Comparison of ENCODE assay signal across 8 cellular contexts in the genomic region with DNA sequence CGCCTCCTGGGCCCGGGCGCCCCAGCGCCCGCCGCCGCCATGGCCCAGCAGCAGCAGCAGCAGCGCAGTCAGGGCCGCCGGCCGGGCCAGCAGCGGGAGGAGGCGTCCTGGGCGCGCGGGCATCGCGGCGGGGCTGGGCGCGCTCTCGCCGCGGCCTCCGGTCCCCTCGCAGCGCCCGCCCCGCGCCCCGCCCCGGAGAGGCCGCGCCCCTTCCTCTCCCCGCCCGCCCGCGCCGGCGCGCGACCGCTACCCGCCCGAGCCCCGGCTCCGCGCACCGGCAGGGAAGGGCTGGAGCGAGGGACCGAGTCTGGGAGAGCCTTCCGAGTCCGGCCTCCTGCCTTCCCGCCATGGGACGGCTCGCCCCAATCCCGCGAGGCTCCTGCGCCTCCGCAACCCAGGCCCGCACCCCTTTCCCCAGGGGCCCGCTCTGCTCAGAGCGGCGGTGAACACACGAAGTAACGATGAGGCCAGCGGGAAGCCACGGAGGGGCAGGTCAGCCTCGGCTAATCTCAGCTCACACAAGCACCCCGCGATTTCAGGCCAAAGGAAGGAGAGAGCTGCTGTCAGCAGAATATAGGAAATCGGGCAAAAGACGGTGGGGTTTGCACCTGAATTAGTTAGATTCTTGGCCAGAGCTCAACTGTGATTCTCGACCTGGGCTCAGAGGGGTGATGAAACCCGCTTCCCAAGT. TPM values are rescaled to one million over a fixed set of nuclear protein-coding genes. Genes with fewer than 3 reads are reported as not detected.
DNase-seq lines count a peak whose midpoint lies in the region; ATAC-seq, FAIRE-seq and TF ChIP-seq lines count a peak whose summit lies in the region.

A gene (minus strand): TSS at position 135 of the 691 bp plus-strand sequence. CDS start 12 bp downstream, at position 123.

- peak; percentile 87 to 89 for ATAC-seq in A549
- peak; percentile 71 for ATAC-seq in GM18867 (IDR thresholded peaks at IDR 0.05; ENCODE audit: unreplicated experiment)
- peak; percentile 64 for ATAC-seq in HG03097 (IDR thresholded peaks at IDR 0.05; ENCODE audit: low FRiP score, unreplicated experiment)
- peak; percentile 76 for ATAC-seq in HepG2

- H3K36me3 ChIP-seq in HepG2 (replicated peaks in 1 of 2; ENCODE audit: control insufficient read depth in 1 of 2, insufficient read depth in 2 of 2, low read length in 2 of 2): peaks cover 6 to 14% of the 10 kb centered on the region in 2 experiments; a peak in 4 of 5 replicates

- TF ChIP-seq POLR2A in A549 (IDR thresholded peaks at IDR 0.05; ENCODE audit: low read length): peak; percentile 71
- peak; percentile 49 to 83; a peak in 2 of 4 replicates for TF ChIP-seq POLR2A in HepG2 (IDR thresholded peaks at IDR 0.05; ENCODE audit: insufficient read depth in 1 of 2, low read depth in 2 of 2, low read length in 2 of 2)

- H3K9ac ChIP-seq in HepG2 (ENCODE audit: insufficient read depth, low read depth, low read length): peak within 1 kb of the TSS; percentile 88

- TF ChIP-seq RAD21 in A549 (conservative IDR thresholded peaks at IDR 0.05 in 1 of 2, IDR thresholded peaks at IDR 0.05 in 1 of 2) (no peak), HepG2 (CRISPR knock-in tag; IDR thresholded peaks at IDR 0.05) (no peak)

- H3K27me3 ChIP-seq in HepG2 (ENCODE audit: control insufficient read depth in 1 of 2, insufficient read depth in 2 of 2, low read length in 2 of 2): no peaks in the 10 kb centered on the region

- 79% methylated on average over 3 of the region's 75 CpGs for WGBS in A549 (ENCODE audit: missing lambda C conversion rate)
- 16% methylated on average over 16 of the region's 75 CpGs for WGBS in HepG2 (ENCODE audit: low lambda C conversion rate)

- TF ChIP-seq EP300 in A549 (IDR thresholded peaks at IDR 0.05): no peak
- no peak; a peak in 1 of 4 replicates for TF ChIP-seq EP300 in HepG2 (IDR thresholded peaks at IDR 0.05; ENCODE audit: low read depth in 2 of 2, low read length in 2 of 2)
- TF ChIP-seq EP300 in HepG2 (CRISPR knock-in tag; IDR thresholded peaks at IDR 0.05; ENCODE audit: borderline replicate concordance): no peak; the same call in 1 of the 2 replicates

- H3K4me3 ChIP-seq in A549 (peak within 1 kb of the TSS; percentile 99), HepG2 (replicated peaks in 1 of 3; ENCODE audit: insufficient read depth in 1 of 3, low read depth in 2 of 3, low read length in 3 of 3) (peak within 1 kb of the TSS; percentile 69 to 87 (median 85))

- no peak for TF ChIP-seq CTCF in A549 (IDR thresholded peaks at IDR 0.05)
- no peak; the same call in 1 of the 2 replicates for TF ChIP-seq CTCF in HepG2 (CRISPR knock-in tag; IDR thresholded peaks at IDR 0.05)

- no TSS peak for BruUV-seq in HepG2 (replicated peaks; lab: Mats Ljungman, UMichigan)

- no peak for FAIRE-seq in A549 (lab: Jason Lieb, UNC)
- no peak for FAIRE-seq in HepG2 (lab: Jason Lieb, UNC)

- DNase-seq in A549 (ENCODE audit: low read depth in 1 of 2, low spot score in 1 of 2) (peak; percentile 58 to 64), NCI-H446 (lab: John Stamatoyannopoulos, UW) (peak; percentile 28 to 78), dermis blood vessel endothelial cell (peak; percentile 81), HepG2 (ENCODE audit: low spot score) (peak; percentile 60)
- DNase-seq in activated CD4-positive, alpha-beta T cell treated with anti-CD3 and anti-CD28 coated beads, Interleukin-2, amount 50 U/mL, for 1 hour: peak; percentile 61
- DNase-seq in stimulated activated CD4-positive, alpha-beta T cell treated with anti-CD3 and anti-CD28 coated beads, Interleukin-2, amount 100 ng/mL, for 48 hours: peak; percentile 62 to 71

- H4K20me1 ChIP-seq in HepG2 (ENCODE audit: insufficient read depth, low read length): peaks cover 32% of the 10 kb centered on the region

- peak within 1 kb of the TSS; percentile 100 for H3K4me2 ChIP-seq in A549
- peak within 1 kb of the TSS; percentile 97 for H3K4me2 ChIP-seq in HepG2 (ENCODE audit: low read depth, low read length)

- peak within 1 kb of the TSS; percentile 98 to 99 for H3K27ac ChIP-seq in A549
- H3K27ac ChIP-seq in HepG2 (ENCODE audit: extremely low read length, insufficient read depth, low read length): peak within 1 kb of the TSS; percentile 75

- H3K79me2 ChIP-seq in HepG2 (ENCODE audit: insufficient read depth, low read length): peaks cover 41% of the 10 kb centered on the region

- H3K9me3 ChIP-seq in A549: no peaks in the 10 kb centered on the region
- no peaks in the 10 kb centered on the region for H3K9me3 ChIP-seq in HepG2 (ENCODE audit: low read length)

- H3K4me1 ChIP-seq in A549 (peaks cover 12% of the 10 kb centered on the region; the same call in 2 of the 3 replicates), HepG2 (ENCODE audit: insufficient read depth, low read length) (peaks cover 83% of the 10 kb centered on the region)

- POLR2A ChIA-PET in A549 (lab: Yijun Ruan, JAX) (interaction anchor here (0.6 to 1.3 kb wide), 2 partner anchors 82 to 189 kb away, joined by 3 to 5 read pairs; no protein-coding TSS in a partner anchor), HepG2 (lab: Yijun Ruan, JAX) (interaction anchor here (0.7 to 2.5 kb wide), 7 partner anchors 10 to 211 kb away, joined by 3 to 15 read pairs (median 4); a partner anchor contains a TSS)

- H2AFZ ChIP-seq in HepG2 (ENCODE audit: low read length): peak within 1 kb of the TSS; percentile 22

- intact Hi-C loops in HepG2 (cut with micrococcal nuclease; ENCODE audit: unreplicated experiment): loop anchor here (5.0 kb wide), 1 partner anchor 152 kb away; a partner anchor contains a TSS

- CTCF ChIA-PET in A549 (lab: Yijun Ruan, JAX): interaction anchor here (1.4 kb wide), 1 partner anchor 81 kb away, joined by 4 read pairs; no protein-coding TSS in a partner anchor
- CTCF ChIA-PET in HepG2 (lab: Yijun Ruan, JAX; ENCODE audit: low intra/inter-chr PET ratio, low total read pairs): no interaction called here

- in situ Hi-C loops in HepG2 (cut with HindIII; ENCODE audit: extremely low pct_ligation_motif_present, low pct_unique_long_range_greater_than_20kb): no loop called here

TF ChIP-seq in A549, 52 proteins besides CTCF, POLR2A, EP300 and RAD21 (continues in another document):
- TF ChIP-seq GATA3 (IDR thresholded peaks at IDR 0.05; ENCODE audit: borderline replicate concordance) (no peak), FOSB (CRISPR knock-in tag; IDR thresholded peaks at IDR 0.05) (no peak), SREBF2 (IDR thresholded peaks at IDR 0.05) (no peak), CEBPB (IDR thresholded peaks at IDR 0.05) (no peak), RFX5 (IDR thresholded peaks at IDR 0.05) (no peak), HDAC2 (IDR thresholded peaks at IDR 0.05) (no peak)
- TF ChIP-seq, protein P1, sequence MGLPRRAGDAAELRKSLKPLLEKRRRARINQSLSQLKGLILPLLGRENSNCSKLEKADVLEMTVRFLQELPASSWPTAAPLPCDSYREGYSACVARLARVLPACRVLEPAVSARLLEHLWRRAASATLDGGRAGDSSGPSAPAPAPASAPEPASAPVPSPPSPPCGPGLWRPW (IDR thresholded peaks at IDR 0.05): no peak

TF ChIP-seq in HepG2, 621 proteins besides CTCF, POLR2A, EP300 and RAD21 (continues in another document):
- TF ChIP-seq MTA3 (CRISPR knock-in tag; IDR thresholded peaks at IDR 0.05) (no peak), HOXA5 (CRISPR knock-in tag; IDR thresholded peaks at IDR 0.05) (no peak), NR1H2 (CRISPR knock-in tag; IDR thresholded peaks at IDR 0.05; ENCODE audit: borderline replicate concordance, low read depth) (no peak)
- TF ChIP-seq, protein P2, sequence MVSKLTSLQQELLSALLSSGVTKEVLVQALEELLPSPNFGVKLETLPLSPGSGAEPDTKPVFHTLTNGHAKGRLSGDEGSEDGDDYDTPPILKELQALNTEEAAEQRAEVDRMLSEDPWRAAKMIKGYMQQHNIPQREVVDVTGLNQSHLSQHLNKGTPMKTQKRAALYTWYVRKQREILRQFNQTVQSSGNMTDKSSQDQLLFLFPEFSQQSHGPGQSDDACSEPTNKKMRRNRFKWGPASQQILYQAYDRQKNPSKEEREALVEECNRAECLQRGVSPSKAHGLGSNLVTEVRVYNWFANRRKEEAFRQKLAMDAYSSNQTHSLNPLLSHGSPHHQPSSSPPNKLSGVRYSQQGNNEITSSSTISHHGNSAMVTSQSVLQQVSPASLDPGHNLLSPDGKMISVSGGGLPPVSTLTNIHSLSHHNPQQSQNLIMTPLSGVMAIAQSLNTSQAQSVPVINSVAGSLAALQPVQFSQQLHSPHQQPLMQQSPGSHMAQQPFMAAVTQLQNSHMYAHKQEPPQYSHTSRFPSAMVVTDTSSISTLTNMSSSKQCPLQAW (CRISPR knock-in tag; IDR thresholded peaks at IDR 0.05): peak; percentile 61; the same call in 1 of the 2 replicates

RNA-seq across cellular contexts. Expression of the gene that starts here (rescaled TPM):
- polyA plus RNA-seq in A549 (2011; rRNA removed) (134 and 199 TPM in 2 replicates), A549 (2017; fragmentation: RNase III; extraction: RNeasy Plus Mini Kit Qiagen cat#74134 plus additional on column Dnase treatment) (111 to 115 TPM (median 111 TPM) in 3 replicates), HepG2 (2011; rRNA removed) (255 and 287 TPM in 2 replicates)
- 68.8 and 78.4 TPM in 2 replicates for polyA plus RNA-seq in A549 (2012; cell fraction: cytosol; rRNA removed)
- polyA plus RNA-seq in A549 (2012; cell fraction: nucleus; rRNA removed): 51.6 and 84.8 TPM in 2 replicates
- 95.6 and 112 TPM in 2 replicates for polyA minus RNA-seq in A549 (2011; rRNA and poly(A)+ RNA removed)
- total RNA-seq in dermis blood vessel endothelial cell (2,879 and 3,040 TPM in 2 replicates), HepG2 (2016; rRNA removed; fragmentation: Illumina TruSeq; extraction: Trizol) (376 and 578 TPM in 2 replicates)
- total RNA-seq in HepG2 (2016; cell fraction: cytosol; rRNA removed; fragmentation: Illumina TruSeq; extraction: Trizol; ENCODE audit: low read depth): 169 TPM in 2 replicates
- 372 and 586 TPM in 2 replicates for total RNA-seq in HepG2 (2016; cell fraction: insoluble cytoplasmic fraction; rRNA removed; fragmentation: Illumina TruSeq; extraction: Trizol)
- total RNA-seq in HepG2 (2016; cell fraction: membrane; rRNA removed; fragmentation: Illumina TruSeq; extraction: Trizol): 439 and 444 TPM in 2 replicates
- total RNA-seq in HepG2 (2016; cell fraction: nucleus; rRNA removed; fragmentation: Illumina TruSeq; extraction: Trizol): 445 and 518 TPM in 2 replicates
- 252 and 289 TPM in 2 replicates for polyA plus RNA-seq in HepG2 (2011; cell fraction: cytosol; rRNA removed)
- polyA plus RNA-seq in HepG2 (2011; cell fraction: nucleus; rRNA removed): 144 and 146 TPM in 2 replicates
- 246 and 286 TPM in 2 replicates for polyA plus RNA-seq in HepG2 (2012)
- polyA plus RNA-seq in HepG2 (2016; cell fraction: cytosol; fragmentation: Illumina TruSeq; extraction: Trizol; ENCODE audit: low read depth): 158 and 172 TPM in 2 replicates
- 267 and 268 TPM in 2 replicates for polyA plus RNA-seq in HepG2 (2016; cell fraction: insoluble cytoplasmic fraction; fragmentation: Illumina TruSeq; extraction: Trizol; ENCODE audit: low read depth)
- polyA plus RNA-seq in HepG2 (2016; cell fraction: membrane; fragmentation: Illumina TruSeq; extraction: Trizol; ENCODE audit: low read depth): 288 and 289 TPM in 2 replicates
- polyA plus RNA-seq in HepG2 (2016; cell fraction: nucleus; fragmentation: Illumina TruSeq; extraction: Trizol; ENCODE audit: insufficient read depth, low read depth): 529 and 534 TPM in 2 replicates
- 99.9 and 291 TPM in 2 replicates for polyA minus RNA-seq in HepG2 (2011; rRNA and poly(A)+ RNA removed; ENCODE audit: low replicate concordance)
- 147 and 151 TPM in 2 replicates for polyA minus RNA-seq in HepG2 (2011; cell fraction: cytosol; rRNA and poly(A)+ RNA removed)
- polyA minus RNA-seq in HepG2 (2011; cell fraction: nucleus; rRNA and poly(A)+ RNA removed): 104 and 118 TPM in 2 replicates

Comparison
In these comparisons a context has a peak if more than half of its experiments do, and no peak if none do; other contexts are left out.
1. Peak in every context shown above with its lines: DNase-seq, ATAC-seq, H3K4me3 ChIP-seq and H3K27ac ChIP-seq.